Comparison of ENCODE assay signal across 8 cellular contexts in genomic region chr14:24241829-24242443, GRCh38. TPM values are rescaled to one million over a fixed set of nuclear protein-coding genes. Genes with fewer than 3 reads are reported as not detected.
A peak's percentile ranks its signal among the peaks of the same experiment; 100 is the strongest.
DNase-seq lines count a peak whose midpoint lies in the region; ATAC-seq and TF ChIP-seq lines count a peak whose summit lies in the region.

No MANE protein-coding gene starts in this region.

- peaks cover 39% of the 10 kb centered on the region for H3K36me3 ChIP-seq in CD8-positive, alpha-beta memory T cell (ENCODE audit: insufficient read depth, low read length)
- H3K36me3 ChIP-seq in mucosa of descending colon (ENCODE audit: low read depth), result peaks cover 3% of the 10 kb centered on the region

- H3K9me3 Mint-ChIP-seq in CD8-positive, alpha-beta memory T cell, result no peaks in the 10 kb centered on the region

- H3K27me3 Mint-ChIP-seq in CD8-positive, alpha-beta memory T cell, result peaks cover 0 to 2% of the 10 kb centered on the region in 2 donors

- H3K4me3 ChIP-seq in CD8-positive, alpha-beta memory T cell (ENCODE audit: low read length), result peak overlapping the region; percentile 79
- peak overlapping the region; percentile 91 for H3K4me3 ChIP-seq in epithelial cell of esophagus (ENCODE audit: low read length)
- peak overlapping the region; percentile 35 for H3K4me3 ChIP-seq in mucosa of descending colon

- CTCF ChIA-PET in CD8-positive, alpha-beta memory T cell (lab: Charles Lee), result interaction anchor here (0.7 to 12.1 kb wide), 39 partner anchors 8 to 200 kb away, joined by 3 to 151 read pairs (median 5); partner anchors contain the start of genes ADCY4, CBLN3, CHMP4A and CIDEB

- peak overlapping the region; percentile 93 to 99 (median 98) for H3K4me3 Mint-ChIP-seq in CD8-positive, alpha-beta memory T cell

- TF ChIP-seq CTCF in epithelial cell of esophagus (IDR thresholded peaks at IDR 0.05; ENCODE audit: insufficient read depth, low read depth, low read length, missing control alignments), result peak; percentile 45
- TF ChIP-seq CTCF in mucosa of descending colon (IDR thresholded peaks at IDR 0.05), result peak; percentile 56

- H3K27ac ChIP-seq in CD8-positive, alpha-beta memory T cell (ENCODE audit: low read depth, low read length), result peak overlapping the region; percentile 99

- intact Hi-C loops in mucosa of descending colon (cut with DNase I, micrococcal nuclease), result loop anchor here in 1 of 2 donors (5.0 kb wide), 1 partner anchor 55 kb away; the partner anchor contains the start of genes DHRS1 and NOP9

- H3K9me3 ChIP-seq in CD8-positive, alpha-beta memory T cell (ENCODE audit: low read length), result no peaks in the 10 kb centered on the region
- no peaks in the 10 kb centered on the region for H3K9me3 ChIP-seq in mucosa of descending colon

- ATAC-seq in GM19397 (IDR thresholded peaks at IDR 0.05; ENCODE audit: unreplicated experiment) (peak; percentile 84), HG03520 (IDR thresholded peaks at IDR 0.05; ENCODE audit: unreplicated experiment) (peak; percentile 69), mucosa of descending colon (peak; percentile 93)

- H3K4me1 Mint-ChIP-seq in CD8-positive, alpha-beta memory T cell, result peaks cover 63 to 76% (median 76%) of the 10 kb centered on the region in 3 donors

- peaks cover 51% of the 10 kb centered on the region for H3K4me1 ChIP-seq in CD8-positive, alpha-beta memory T cell (ENCODE audit: insufficient read depth, low read length)
- peaks cover 26% of the 10 kb centered on the region for H3K4me1 ChIP-seq in mucosa of descending colon (ENCODE audit: low read depth)

- peak overlapping the region; percentile 98 to 100 (median 100) for H3K27ac Mint-ChIP-seq in CD8-positive, alpha-beta memory T cell

- POLR2A ChIA-PET in CD8-positive, alpha-beta memory T cell (lab: Charles Lee), result interaction anchor here (0.6 to 3.3 kb wide), 23 partner anchors 9 to 201 kb away, joined by 3 to 44 read pairs (median 10); partner anchors contain the start of genes CBLN3, CHMP4A, DCAF11 and DHRS1

- H3K27me3 ChIP-seq in CD8-positive, alpha-beta memory T cell (ENCODE audit: insufficient read depth, low read length, poor library complexity, severe bottlenecking), result no peaks in the 10 kb centered on the region

- peaks cover 4 to 52% (median 16%) of the 10 kb centered on the region in 3 donors for H3K36me3 Mint-ChIP-seq in CD8-positive, alpha-beta memory T cell

- DNase-seq in CD8-positive, alpha-beta memory T cell, result peak; percentile 92 to 97 (median 95)
- DNase-seq in NK-92 treated with Interleukin-12 subunit alpha and Interleukin-12 subunit beta, amount 100 ng/mL, for 24 hours (lab: John Stamatoyannopoulos, UW), result peak; percentile 96
- peak; percentile 92 for DNase-seq in activated CD8-positive, alpha-beta memory T cell treated with anti-CD3 and anti-CD28 coated beads, Interleukin-2, amount 50 U/mL, for 4 hours
- peak; percentile 94 for DNase-seq in epithelial cell of esophagus (ENCODE audit: low read depth)
- DNase-seq in mucosa of descending colon, result peak; percentile 93 to 96 (median 94)
- DNase-seq in stimulated activated CD8-positive, alpha-beta memory T cell treated with anti-CD3 and anti-CD28 coated beads, Interleukin-7, amount 100 ng/mL, for 1 hour (ENCODE audit: low read depth in 2 of 2), result peak; percentile 82

RNA-seq across cellular contexts. Expression of gene TINF2, which starts 0.5 kb away (rescaled TPM):
- 100 to 1,000 TPM; 101 to 106 TPM for total RNA-seq in CD8-positive, alpha-beta memory T cell
- polyA plus RNA-seq in CD8-positive, alpha-beta memory T cell, result 161 TPM
- total RNA-seq in mucosa of descending colon, result 10 to 100 TPM; 51.5 to 64.8 (median 58.4) TPM

RNA-seq across cellular contexts. Expression of gene GMPR2, which starts 9.2 kb away (rescaled TPM):
- 10 to 100 TPM; 43.6 to 48.6 TPM for total RNA-seq in CD8-positive, alpha-beta memory T cell
- 96.8 TPM for polyA plus RNA-seq in CD8-positive, alpha-beta memory T cell
- 10 to 100 TPM; 59.7 to 83.5 (median 61.6) TPM for total RNA-seq in mucosa of descending colon

RNA-seq across cellular contexts. Expression of gene NEDD8, which starts 9.8 kb away (rescaled TPM):
- 100 to 1,000 TPM; 232 to 240 TPM for total RNA-seq in CD8-positive, alpha-beta memory T cell
- polyA plus RNA-seq in CD8-positive, alpha-beta memory T cell, result 364 TPM
- total RNA-seq in mucosa of descending colon, result 100 to 1,000 TPM; 108 to 150 (median 131) TPM

RNA-seq across cellular contexts. Expression of gene TGM1, which starts 21.0 kb away (rescaled TPM):
- 1 to 10 TPM; 3.2 to 3.7 TPM for total RNA-seq in CD8-positive, alpha-beta memory T cell
- polyA plus RNA-seq in CD8-positive, alpha-beta memory T cell, result not detected
- 1 to 10 TPM; 2.2 to 3.3 (median 2.4) TPM for total RNA-seq in mucosa of descending colon

RNA-seq across cellular contexts. Expression of gene MDP1, which starts 26.1 kb away (rescaled TPM):
- total RNA-seq in CD8-positive, alpha-beta memory T cell, result 10 to 100 TPM; 15.5 to 16.2 TPM
- polyA plus RNA-seq in CD8-positive, alpha-beta memory T cell, result 25.8 TPM
- 10 to 100 TPM; 11.1 to 14.8 (median 13.2) TPM for total RNA-seq in mucosa of descending colon

Comparison
In these comparisons a context has a peak if more than half of its experiments do, and no peak if none do; other contexts are left out.
1. Peak in every context shown above with its lines: DNase-seq, ATAC-seq, H3K4me3 ChIP-seq and H3K27ac ChIP-seq.
2. H3K4me3 ChIP-seq: peak in every context shown above with its lines; median percentile 91 in epithelial cell of esophagus; 79 in CD8-positive, alpha-beta memory T cell; 35 in mucosa of descending colon.